1 cellular context compared by ENCODE assay signal in the genomic region with DNA sequence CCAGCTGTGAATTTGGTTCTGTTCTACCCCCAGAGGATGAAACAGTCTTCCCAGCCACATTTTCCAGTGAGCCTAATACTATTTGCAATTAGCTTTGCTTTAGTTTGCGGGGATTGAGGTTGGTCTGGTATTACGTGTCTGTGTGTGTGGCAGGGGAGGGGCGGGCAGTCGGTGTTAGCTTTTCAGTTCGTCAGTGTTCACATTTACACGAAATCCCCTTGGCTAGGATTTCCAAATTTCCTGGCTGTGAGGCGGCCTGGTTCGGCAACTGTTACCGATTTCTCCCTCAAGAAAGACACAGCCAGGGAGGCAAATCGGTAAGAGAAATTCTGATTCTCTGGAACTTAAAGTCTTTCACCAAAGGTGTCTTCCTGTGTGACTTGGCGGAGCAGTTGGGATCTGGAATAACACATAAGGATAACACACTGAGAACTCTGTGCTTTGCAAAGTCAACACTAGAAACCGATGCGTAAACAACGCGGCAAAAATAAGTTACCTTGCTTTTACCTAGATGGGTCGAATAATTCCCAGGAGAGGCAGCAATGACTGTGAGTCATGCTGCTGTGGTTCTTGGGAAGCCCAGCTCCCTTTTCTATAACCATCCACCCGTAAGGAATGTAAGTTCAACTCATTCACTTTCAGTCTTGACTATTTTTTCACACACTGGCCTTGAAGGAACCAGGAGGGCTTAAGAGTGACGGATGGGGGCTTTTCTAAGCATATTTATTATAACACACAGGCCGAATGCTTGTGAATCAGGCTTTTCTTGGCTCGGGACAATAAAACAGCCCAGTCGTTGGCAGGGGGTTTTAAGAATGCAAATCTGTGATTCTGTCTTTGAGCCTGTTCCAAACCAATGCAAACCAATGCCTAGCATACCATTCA.
TF ChIP-seq lines count a peak whose summit lies in the region.

No MANE protein-coding gene starts in this region.

TF ChIP-seq in IMR-90, 13 proteins besides CTCF, POLR2A, EP300 and RAD21 (continued from another document):
- TF ChIP-seq, protein P1, sequence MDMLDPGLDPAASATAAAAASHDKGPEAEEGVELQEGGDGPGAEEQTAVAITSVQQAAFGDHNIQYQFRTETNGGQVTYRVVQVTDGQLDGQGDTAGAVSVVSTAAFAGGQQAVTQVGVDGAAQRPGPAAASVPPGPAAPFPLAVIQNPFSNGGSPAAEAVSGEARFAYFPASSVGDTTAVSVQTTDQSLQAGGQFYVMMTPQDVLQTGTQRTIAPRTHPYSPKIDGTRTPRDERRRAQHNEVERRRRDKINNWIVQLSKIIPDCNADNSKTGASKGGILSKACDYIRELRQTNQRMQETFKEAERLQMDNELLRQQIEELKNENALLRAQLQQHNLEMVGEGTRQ (IDR thresholded peaks at IDR 0.05; ENCODE audit: low read depth, low read length), result no peak
- TF ChIP-seq, protein P2, sequence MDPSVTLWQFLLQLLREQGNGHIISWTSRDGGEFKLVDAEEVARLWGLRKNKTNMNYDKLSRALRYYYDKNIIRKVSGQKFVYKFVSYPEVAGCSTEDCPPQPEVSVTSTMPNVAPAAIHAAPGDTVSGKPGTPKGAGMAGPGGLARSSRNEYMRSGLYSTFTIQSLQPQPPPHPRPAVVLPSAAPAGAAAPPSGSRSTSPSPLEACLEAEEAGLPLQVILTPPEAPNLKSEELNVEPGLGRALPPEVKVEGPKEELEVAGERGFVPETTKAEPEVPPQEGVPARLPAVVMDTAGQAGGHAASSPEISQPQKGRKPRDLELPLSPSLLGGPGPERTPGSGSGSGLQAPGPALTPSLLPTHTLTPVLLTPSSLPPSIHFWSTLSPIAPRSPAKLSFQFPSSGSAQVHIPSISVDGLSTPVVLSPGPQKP (IDR thresholded peaks at IDR 0.05; ENCODE audit: borderline replicate concordance, low read depth, low read length), result no peak
- TF ChIP-seq CEBPB (IDR thresholded peaks at IDR 0.05; ENCODE audit: low read depth, low read length) (no peak), BHLHE40 (IDR thresholded peaks at IDR 0.05; ENCODE audit: low read depth, low read length) (no peak), RCOR1 (IDR thresholded peaks at IDR 0.05; ENCODE audit: insufficient replicate concordance, low read length) (no peak), RFX5 (IDR thresholded peaks at IDR 0.05; ENCODE audit: low read depth, low read length) (no peak), MAZ (IDR thresholded peaks at IDR 0.05; ENCODE audit: borderline replicate concordance, low read depth, low read length) (no peak), SMC3 (IDR thresholded peaks at IDR 0.05; ENCODE audit: low read depth, low read length) (no peak), NFE2L2 (IDR thresholded peaks at IDR 0.05; ENCODE audit: low read depth, low read length) (no peak), CHD1 (IDR thresholded peaks at IDR 0.05; ENCODE audit: low read depth, low read length) (no peak), MXI1 (IDR thresholded peaks at IDR 0.05; ENCODE audit: borderline replicate concordance, low read depth, low read length) (no peak)
